ENCODE assay signal across 1 cellular context in genomic region chr2:177211148-177211547, GRCh38.
TF ChIP-seq lines count a peak whose summit lies in the region.

No MANE protein-coding gene starts in this region.

TF ChIP-seq in GM23338, 12 proteins besides CTCF, POLR2A, EP300 and RAD21 (continued from another document):
- TF ChIP-seq ZNF462 (CRISPR knock-in tag; IDR thresholded peaks at IDR 0.05) (no peak), STAT1 (IDR thresholded peaks at IDR 0.05; ENCODE audit: unreplicated experiment) (no peak), JUNB (IDR thresholded peaks at IDR 0.05; ENCODE audit: unreplicated experiment) (no peak), ZNF114 (CRISPR knock-in tag; IDR thresholded peaks at IDR 0.05) (no peak), ZNF331 (CRISPR knock-in tag; IDR thresholded peaks at IDR 0.05; ENCODE audit: low read depth) (no peak), POLR2AphosphoS5 (IDR thresholded peaks at IDR 0.05; ENCODE audit: low read depth) (no peak), EZH2phosphoT487 (IDR thresholded peaks at IDR 0.05; ENCODE audit: unreplicated experiment) (no peak), CREB1 (CRISPR knock-in tag; IDR thresholded peaks at IDR 0.05; ENCODE audit: low read depth) (no peak), EZH2 (IDR thresholded peaks at IDR 0.05; ENCODE audit: low read depth, unreplicated experiment) (no peak)
